ENCODE assay signal across 8 cellular contexts in genomic region chr6:150865406-150866146, GRCh38. TPM values are rescaled to one million over a fixed set of nuclear protein-coding genes. Genes with fewer than 3 reads are reported as not detected.
A peak's percentile ranks its signal among the peaks of the same experiment; 100 is the strongest.
DNase-seq lines count a peak whose midpoint lies in the region; ATAC-seq and TF ChIP-seq lines count a peak whose summit lies in the region.

TSS of gene MTHFD1L (plus strand) at chr6:150865702. CDS start at chr6:150865823, 121 bp downstream.

- ATAC-seq in HG02763 (IDR thresholded peaks at IDR 0.05; ENCODE audit: unreplicated experiment) (peak; percentile 74), WTC11 (peak; percentile 75)

- POLR2A ChIA-PET in WTC11 (lab: Charles Lee) = interaction anchor here (0.8 to 2.8 kb wide), 4 partner anchors 7 to 48 kb away, joined by 3 to 12 read pairs (median 3); no protein-coding TSS in a partner anchor

- H3K4me1 Mint-ChIP-seq in WTC11 = peaks cover 12% of the 10 kb centered on the region

- H3K4me3 Mint-ChIP-seq in WTC11 = peak within 1 kb of the TSS; percentile 88

- no peaks in the 10 kb centered on the region for H3K27me3 Mint-ChIP-seq in WTC11 (ENCODE audit: low read depth)

- peak; percentile 50 for TF ChIP-seq CTCF in WTC11 (IDR thresholded peaks at IDR 0.05)

- CTCF ChIA-PET in WTC11 (lab: Charles Lee) = interaction anchor here (0.5 to 2.4 kb wide), 15 partner anchors 9 to 459 kb away, joined by 3 to 21 read pairs (median 4); no protein-coding TSS in a partner anchor

- H3K9me3 Mint-ChIP-seq in WTC11 = no peaks in the 10 kb centered on the region

- no peaks in the 10 kb centered on the region for H3K36me3 Mint-ChIP-seq in WTC11

- 0 out of 2 replicates have a peak within 1 kb of the TSS, but pooled peaks have one; percentile 70 for H3K27ac Mint-ChIP-seq in WTC11

- DNase-seq in NCI-H2227 (lab: John Stamatoyannopoulos, UW; ENCODE audit: unreplicated experiment) (peak; percentile 64), NCI-H2227 treated with DMSO at 0.1 percent for 48 hours (lab: John Stamatoyannopoulos, UW) (no peak), NCI-H1417 treated with DMSO at 0.1 percent for 48 hours (lab: John Stamatoyannopoulos, UW) (peak; percentile 39), WTC11 (ENCODE audit: low spot score) (peak; percentile 81), caudate nucleus (lab: John Stamatoyannopoulos, UW) (peak in 46 of 61 donors; percentile 4 to 73 (median 36)), islet precursor cell (peak; percentile 92)
- peak; percentile 67 to 77 (median 70) for DNase-seq in stimulated activated CD4-positive, alpha-beta T cell treated with anti-CD3 and anti-CD28 coated beads, Interleukin-12 subunit alpha, Interleukin-12 subunit beta, amount 100 ng/mL, for 48 hours (ENCODE audit: low read depth in 2 of 3, low spot score in 1 of 3)

- H3K27ac ChIP-seq in caudate nucleus (ENCODE audit: low read depth, low read length) = peak within 1 kb of the TSS; percentile 73

TF ChIP-seq in WTC11, 78 proteins besides CTCF, POLR2A, EP300 and RAD21 (continues in another document):
- TF ChIP-seq, protein P1, sequence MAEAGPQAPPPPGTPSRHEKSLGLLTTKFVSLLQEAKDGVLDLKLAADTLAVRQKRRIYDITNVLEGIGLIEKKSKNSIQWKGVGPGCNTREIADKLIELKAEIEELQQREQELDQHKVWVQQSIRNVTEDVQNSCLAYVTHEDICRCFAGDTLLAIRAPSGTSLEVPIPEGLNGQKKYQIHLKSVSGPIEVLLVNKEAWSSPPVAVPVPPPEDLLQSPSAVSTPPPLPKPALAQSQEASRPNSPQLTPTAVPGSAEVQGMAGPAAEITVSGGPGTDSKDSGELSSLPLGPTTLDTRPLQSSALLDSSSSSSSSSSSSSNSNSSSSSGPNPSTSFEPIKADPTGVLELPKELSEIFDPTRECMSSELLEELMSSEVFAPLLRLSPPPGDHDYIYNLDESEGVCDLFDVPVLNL (CRISPR knock-in tag; IDR thresholded peaks at IDR 0.05; ENCODE audit: borderline replicate concordance, low read depth) = peak; percentile 59; the same call in 1 of the 2 replicates
- TF ChIP-seq IRF2 (CRISPR knock-in tag; IDR thresholded peaks at IDR 0.05; ENCODE audit: borderline replicate concordance, low read depth) (no peak), TEAD1 (CRISPR knock-in tag; IDR thresholded peaks at IDR 0.05) (peak; percentile 56), GABPB1 (CRISPR knock-in tag; IDR thresholded peaks at IDR 0.05) (peak; percentile 89), ARID4B (CRISPR knock-in tag; IDR thresholded peaks at IDR 0.05; ENCODE audit: borderline replicate concordance) (no peak), FOXP4 (CRISPR knock-in tag; IDR thresholded peaks at IDR 0.05) (0 out of 2 replicates have a peak, but pooled peaks have one; percentile 20), PREB (CRISPR knock-in tag; IDR thresholded peaks at IDR 0.05; ENCODE audit: borderline replicate concordance) (no peak), EMX1 (CRISPR knock-in tag; IDR thresholded peaks at IDR 0.05) (no peak), E2F5 (CRISPR knock-in tag; IDR thresholded peaks at IDR 0.05) (peak; percentile 22), CREM (CRISPR knock-in tag; IDR thresholded peaks at IDR 0.05) (peak; percentile 44; the same call in 1 of the 2 replicates)
- TF ChIP-seq, protein P2, sequence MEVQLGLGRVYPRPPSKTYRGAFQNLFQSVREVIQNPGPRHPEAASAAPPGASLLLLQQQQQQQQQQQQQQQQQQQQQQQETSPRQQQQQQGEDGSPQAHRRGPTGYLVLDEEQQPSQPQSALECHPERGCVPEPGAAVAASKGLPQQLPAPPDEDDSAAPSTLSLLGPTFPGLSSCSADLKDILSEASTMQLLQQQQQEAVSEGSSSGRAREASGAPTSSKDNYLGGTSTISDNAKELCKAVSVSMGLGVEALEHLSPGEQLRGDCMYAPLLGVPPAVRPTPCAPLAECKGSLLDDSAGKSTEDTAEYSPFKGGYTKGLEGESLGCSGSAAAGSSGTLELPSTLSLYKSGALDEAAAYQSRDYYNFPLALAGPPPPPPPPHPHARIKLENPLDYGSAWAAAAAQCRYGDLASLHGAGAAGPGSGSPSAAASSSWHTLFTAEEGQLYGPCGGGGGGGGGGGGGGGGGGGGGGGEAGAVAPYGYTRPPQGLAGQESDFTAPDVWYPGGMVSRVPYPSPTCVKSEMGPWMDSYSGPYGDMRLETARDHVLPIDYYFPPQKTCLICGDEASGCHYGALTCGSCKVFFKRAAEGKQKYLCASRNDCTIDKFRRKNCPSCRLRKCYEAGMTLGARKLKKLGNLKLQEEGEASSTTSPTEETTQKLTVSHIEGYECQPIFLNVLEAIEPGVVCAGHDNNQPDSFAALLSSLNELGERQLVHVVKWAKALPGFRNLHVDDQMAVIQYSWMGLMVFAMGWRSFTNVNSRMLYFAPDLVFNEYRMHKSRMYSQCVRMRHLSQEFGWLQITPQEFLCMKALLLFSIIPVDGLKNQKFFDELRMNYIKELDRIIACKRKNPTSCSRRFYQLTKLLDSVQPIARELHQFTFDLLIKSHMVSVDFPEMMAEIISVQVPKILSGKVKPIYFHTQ (CRISPR knock-in tag; IDR thresholded peaks at IDR 0.05) = no peak
- TF ChIP-seq, protein P3, sequence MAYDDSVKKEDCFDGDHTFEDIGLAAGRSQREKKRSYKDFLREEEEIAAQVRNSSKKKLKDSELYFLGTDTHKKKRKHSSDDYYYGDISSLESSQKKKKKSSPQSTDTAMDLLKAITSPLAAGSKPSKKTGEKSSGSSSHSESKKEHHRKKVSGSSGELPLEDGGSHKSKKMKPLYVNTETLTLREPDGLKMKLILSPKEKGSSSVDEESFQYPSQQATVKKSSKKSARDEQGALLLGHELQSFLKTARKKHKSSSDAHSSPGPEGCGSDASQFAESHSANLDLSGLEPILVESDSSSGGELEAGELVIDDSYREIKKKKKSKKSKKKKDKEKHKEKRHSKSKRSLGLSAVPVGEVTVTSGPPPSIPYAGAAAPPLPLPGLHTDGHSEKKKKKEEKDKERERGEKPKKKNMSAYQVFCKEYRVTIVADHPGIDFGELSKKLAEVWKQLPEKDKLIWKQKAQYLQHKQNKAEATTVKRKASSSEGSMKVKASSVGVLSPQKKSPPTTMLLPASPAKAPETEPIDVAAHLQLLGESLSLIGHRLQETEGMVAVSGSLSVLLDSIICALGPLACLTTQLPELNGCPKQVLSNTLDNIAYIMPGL (CRISPR knock-in tag; IDR thresholded peaks at IDR 0.05) = peak; percentile 61

RNA-seq across cellular contexts. Expression of gene MTHFD1L, which starts in this region (rescaled TPM):
- total RNA-seq in WTC11 (2021) = 83.2 to 104 TPM (median 88.0 TPM) in 3 replicates
